22 cellular contexts compared by ENCODE assay signal in the genomic region with DNA sequence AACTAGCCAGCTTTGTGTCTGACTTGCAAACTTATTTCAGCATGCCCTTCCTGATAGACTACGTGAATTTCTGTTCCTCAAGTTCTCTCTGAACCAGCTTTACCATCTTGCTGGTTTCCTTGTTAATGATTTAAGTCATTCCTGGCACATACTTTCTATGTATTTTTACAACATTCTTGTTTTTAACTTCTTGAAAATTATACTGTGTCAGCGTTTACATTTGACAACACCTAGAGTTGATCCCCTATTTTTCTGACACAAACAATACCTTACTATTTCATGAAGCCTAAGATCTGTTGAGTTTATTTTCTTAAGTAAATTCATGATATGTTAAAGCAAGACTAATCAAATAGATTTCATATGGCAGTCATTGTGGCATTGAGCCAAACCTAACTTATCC.
"Had no signal": no experiment of that assay in that cellular context is flagged by ENCODE, and none has a peak within 500 bp of the region (broad histone marks: within the 10 kb centered on the region; RNA-seq: fewer than 3 reads in every experiment).

No MANE protein-coding gene starts in this region.

- DNase-seq: colonic mucosa; cortex of kidney; effector CD8-positive, alpha-beta T cell; foreskin fibroblast; foreskin melanocyte; gastrocnemius medialis; glutamatergic neuron; head of caudate nucleus; heart right ventricle; hippocampal formation; left cardiac atrium; left lung; left ventricle myocardium superior; lower lobe of right lung; mesenchymal stem cell; midbrain; naive thymus-derived CD4-positive, alpha-beta T cell had no signal

- H3K36me3 Mint-ChIP-seq: naive thymus-derived CD4-positive, alpha-beta T cell had no signal

- H3K27ac Mint-ChIP-seq: dendritic cell treated with granulocyte-macrophage colony-stimulating factor and Interleukin-4, amounts not matched to agents 40 ng/mL and 50 ng/mL, for 4 days; naive thymus-derived CD4-positive, alpha-beta T cell had no signal

- H3K9me3 ChIP-seq: colonic mucosa, esophagus muscularis mucosa, gastrocnemius medialis, lower lobe of right lung had no signal

- H3K4me1 Mint-ChIP-seq: naive thymus-derived CD4-positive, alpha-beta T cell had no signal

- H3K4me3 ChIP-seq: colonic mucosa, esophagus muscularis mucosa, gastrocnemius medialis, heart right ventricle, left lung, lower lobe of right lung had no signal

- H3K36me3 ChIP-seq: colonic mucosa, esophagus muscularis mucosa, gastrocnemius medialis, heart right ventricle, left lung, lower lobe of right lung had no signal

- FAIRE-seq: endothelial cell of umbilical vein, islet of Langerhans, keratinocyte had no signal

- H3K4me3 Mint-ChIP-seq: dendritic cell treated with granulocyte-macrophage colony-stimulating factor and Interleukin-4, amounts not matched to agents 40 ng/mL and 50 ng/mL, for 4 days; naive thymus-derived CD4-positive, alpha-beta T cell had no signal

- ATAC-seq: gastrocnemius medialis; heart right ventricle; left cardiac atrium; left lung; left ventricle myocardium superior; lower lobe of right lung; naive thymus-derived CD4-positive, alpha-beta T cell had no signal

- H3K27ac ChIP-seq: colonic mucosa, esophagus muscularis mucosa, gastrocnemius medialis, heart right ventricle, left lung, lower lobe of right lung had no signal

- H3K27me3 Mint-ChIP-seq: dendritic cell treated with granulocyte-macrophage colony-stimulating factor and Interleukin-4, amounts not matched to agents 40 ng/mL and 50 ng/mL, for 4 days; naive thymus-derived CD4-positive, alpha-beta T cell had no signal

- H3K27me3 ChIP-seq: colonic mucosa, esophagus muscularis mucosa, gastrocnemius medialis, heart right ventricle, left lung had no signal

- H3K4me1 ChIP-seq: colonic mucosa, gastrocnemius medialis, heart right ventricle, left lung, lower lobe of right lung had no signal
